In the genomic region with DNA sequence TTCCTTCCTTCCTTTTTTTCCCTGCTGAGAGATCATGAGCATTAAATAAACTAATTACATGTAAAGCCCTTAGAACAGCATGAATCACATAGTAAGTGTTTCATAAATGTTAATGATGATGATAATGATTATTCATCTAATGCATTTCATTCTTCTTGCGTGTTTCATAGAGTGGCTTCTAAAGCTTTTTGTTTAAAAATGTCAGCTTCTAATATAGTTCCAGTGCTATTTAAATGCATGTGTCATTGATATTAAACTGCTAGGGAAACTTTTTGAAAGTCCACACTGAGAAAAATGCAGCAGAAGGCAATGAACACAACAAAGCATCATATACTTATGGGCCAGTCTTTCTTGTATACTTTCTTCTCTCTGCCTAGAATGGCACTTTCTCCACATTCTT, we compare ENCODE assay signal across 3 cellular contexts.
"Had no signal": no experiment of that assay in that cellular context is flagged by ENCODE, and none has a peak within 500 bp of the region (broad histone marks: within the 10 kb centered on the region; RNA-seq: fewer than 3 reads in every experiment).

No MANE protein-coding gene starts in this region.

- DNase-seq: GDM1, GF-D8 had no signal

- H3K4me3 ChIP-seq: GM12878 had no signal

- ATAC-seq: GM12878 had no signal
